Comparison of ENCODE assay signal across 9 cellular contexts in the genomic region with DNA sequence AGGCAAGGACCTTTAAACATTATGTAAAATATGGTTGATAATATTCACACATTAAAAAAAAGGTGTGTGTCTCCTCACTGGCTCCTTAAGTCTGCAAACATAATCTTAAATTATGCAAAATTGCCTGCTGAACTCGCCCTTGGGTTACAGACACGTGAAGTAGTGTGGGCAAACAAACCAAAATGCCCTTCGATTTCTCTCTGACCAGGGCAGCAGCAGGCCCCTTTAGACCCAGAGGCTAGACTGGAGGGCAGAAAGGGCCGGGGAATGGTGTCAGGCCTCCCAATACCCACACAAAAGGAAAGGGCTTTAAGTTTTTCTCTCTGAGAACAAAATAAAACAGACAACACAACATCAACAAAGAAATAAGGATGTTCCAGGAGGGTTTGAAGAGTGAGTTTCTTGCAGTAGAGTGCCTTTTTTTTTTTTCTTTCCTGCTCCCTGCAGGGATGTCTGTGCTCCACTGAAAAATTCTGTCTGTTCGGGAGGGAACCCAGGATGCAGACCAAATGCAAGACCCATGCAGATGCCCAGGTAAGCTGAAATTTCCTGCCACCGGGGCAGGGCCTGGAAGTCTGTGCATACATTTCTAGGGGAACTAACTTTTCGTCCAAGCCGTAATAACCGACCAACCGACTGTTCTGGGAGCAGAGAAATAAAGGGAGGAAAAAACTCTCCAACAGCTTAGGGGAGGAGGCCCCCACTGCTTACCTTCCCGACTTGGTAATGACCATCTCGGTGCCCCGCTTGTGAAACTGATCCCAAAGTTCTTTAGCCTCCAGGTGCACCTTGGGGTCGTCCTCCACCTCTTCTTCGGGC. TPM values are rescaled to one million over a fixed set of nuclear protein-coding genes. Genes with fewer than 3 reads are reported as not detected.
DNase-seq lines count a peak whose midpoint lies in the region; ATAC-seq and TF ChIP-seq lines count a peak whose summit lies in the region.
"Had no signal": no experiment of that assay in that cellular context is flagged by ENCODE, and none has a peak within 500 bp of the region (broad histone marks: within the 10 kb centered on the region; RNA-seq: fewer than 3 reads in every experiment).

No MANE protein-coding gene starts in this region.

- H3K27me3 ChIP-seq in left ventricle myocardium inferior (ENCODE audit: low read depth) (peaks cover 25% of the 10 kb centered on the region), uterus (no peaks in the 10 kb centered on the region)

- no peaks in the 10 kb centered on the region for H3K9me3 Mint-ChIP-seq in chondrocyte (ENCODE audit: low read depth)

- H3K36me3 ChIP-seq in left ventricle myocardium inferior, result peaks cover 25% of the 10 kb centered on the region
- no peaks in the 10 kb centered on the region for H3K36me3 ChIP-seq in mucosa of descending colon (ENCODE audit: low read depth)
- no peaks in the 10 kb centered on the region for H3K36me3 ChIP-seq in uterus

- TF ChIP-seq POLR2A in uterus (IDR thresholded peaks at IDR 0.05), result no peak

- H3K4me1 ChIP-seq in left ventricle myocardium inferior (peaks cover 79% of the 10 kb centered on the region), mucosa of descending colon (ENCODE audit: low read depth) (peaks cover 7% of the 10 kb centered on the region), uterus (no peaks in the 10 kb centered on the region)

- peak overlapping the region; percentile 96 for H3K4me3 Mint-ChIP-seq in chondrocyte (ENCODE audit: unreplicated experiment)

- TF ChIP-seq CTCF in left ventricle myocardium inferior (IDR thresholded peaks at IDR 0.05; ENCODE audit: borderline replicate concordance) (no peak), chondrocyte (IDR thresholded peaks at IDR 0.05) (no peak), mucosa of descending colon (IDR thresholded peaks at IDR 0.05) (no peak), uterus (IDR thresholded peaks at IDR 0.05) (no peak)

- peaks cover 8% of the 10 kb centered on the region for H3K36me3 Mint-ChIP-seq in chondrocyte (ENCODE audit: low read depth)

- ATAC-seq in Right ventricle myocardium superior (ENCODE audit: poor library complexity) (no peak), mucosa of descending colon (no peak), HG02973 (IDR thresholded peaks at IDR 0.05; ENCODE audit: unreplicated experiment) (no peak)

- H3K9me3 ChIP-seq in left ventricle myocardium inferior (replicated peaks) (no peaks in the 10 kb centered on the region), mucosa of descending colon (no peaks in the 10 kb centered on the region), uterus (no peaks in the 10 kb centered on the region)

- H3K27me3 Mint-ChIP-seq in chondrocyte (ENCODE audit: low read depth), result peaks cover 45% of the 10 kb centered on the region

- no peak for DNase-seq in left ventricle myocardium inferior
- DNase-seq in Right ventricle myocardium superior, result no peak
- no peak for DNase-seq in chondrocyte (ENCODE audit: low spot score)
- no peak for DNase-seq in mucosa of descending colon
- no peak for DNase-seq in uterus
- no peak for DNase-seq in mesenteric fat pad (ENCODE audit: low spot score)
- no peak for DNase-seq in NCI-H2171 treated with DMSO at 0.1 percent for 48 hours (lab: John Stamatoyannopoulos, UW)
- DNase-seq: PC-9 had no signal

- intact Hi-C loops in left ventricle myocardium inferior (cut with micrococcal nuclease), result no loop called here
- intact Hi-C loops in Right ventricle myocardium superior (cut with DNase I), result no loop called here
- intact Hi-C loops in mucosa of descending colon (cut with DNase I, micrococcal nuclease), result no loop called here
- intact Hi-C loops in uterus (cut with DNase I; ENCODE audit: low total_unique reads), result no loop called here

- H3K27ac ChIP-seq in left ventricle myocardium inferior (replicated peaks) (peak overlapping the region; percentile 96), uterus (peak overlapping the region; percentile 97 to 98)
- H3K27ac ChIP-seq: PC-9 had no signal

- H3K4me3 ChIP-seq in left ventricle myocardium inferior (peak overlapping the region; percentile 78), mucosa of descending colon (peak overlapping the region; percentile 44), uterus (peak overlapping the region; percentile 58 to 93)
- H3K4me3 ChIP-seq: PC-9 had no signal

- H3K27ac Mint-ChIP-seq in chondrocyte (ENCODE audit: unreplicated experiment), result peak overlapping the region; percentile 96

- peaks cover 43% of the 10 kb centered on the region for H3K4me1 Mint-ChIP-seq in chondrocyte (ENCODE audit: low read depth)

RNA-seq across cellular contexts. Expression of a gene that starts 1.7 kb away (rescaled TPM):
- total RNA-seq in left ventricle myocardium inferior (27.2 TPM), Right ventricle myocardium superior (11.8 TPM), chondrocyte (0.53 to 2.9 TPM (median 2.5 TPM) in 3 replicates), mucosa of descending colon (10 to 100 TPM in 2 of 3 donors, 1 to 10 TPM in 1; 8.1 to 13.9 (median 10.8) TPM), uterus (100 to 1,000 TPM in 1 of 4 donors, 10 to 100 TPM in 3; 11.0 to 120 (median 56.3) TPM), mesenteric fat pad (16.5 TPM)
- total RNA-seq: PC-9 had no signal
